In the genomic region with DNA sequence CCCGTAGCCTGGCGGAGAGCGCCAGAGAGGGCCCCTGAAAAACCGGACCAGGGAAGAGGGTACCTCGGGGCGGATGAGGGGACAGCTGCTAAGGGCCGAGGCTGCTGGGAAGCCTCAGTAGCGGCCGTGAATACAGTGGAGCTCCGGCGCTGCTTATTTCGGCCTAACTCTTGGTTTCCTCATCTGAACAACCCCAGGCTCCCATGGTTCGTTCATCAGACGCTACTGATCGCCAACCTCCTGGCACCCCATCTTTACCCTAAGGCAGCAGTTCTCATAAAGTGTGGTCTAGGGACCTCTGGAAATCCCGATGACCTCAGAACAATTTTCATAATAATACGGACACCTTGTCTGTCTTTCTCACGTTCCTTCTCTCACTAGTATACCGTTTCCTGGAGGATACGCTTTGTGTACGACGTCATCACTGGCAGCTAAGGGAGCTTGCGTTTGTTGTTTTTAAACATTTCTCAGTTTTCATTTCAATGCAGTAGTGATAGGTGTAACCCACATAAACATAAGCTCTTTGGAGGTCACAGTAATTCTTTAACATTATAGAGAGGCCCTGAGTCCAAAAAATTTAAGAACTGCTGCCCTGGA, we compare ENCODE assay signal across 8 cellular contexts. TPM values are rescaled to one million over a fixed set of nuclear protein-coding genes. Genes with fewer than 3 reads are reported as not detected.
DNase-seq lines count a peak whose midpoint lies in the region; ATAC-seq and TF ChIP-seq lines count a peak whose summit lies in the region.

No MANE protein-coding gene starts in this region.

- peaks cover 11% of the 10 kb centered on the region for H3K4me1 Mint-ChIP-seq in Caco-2 (ENCODE audit: low read depth, unreplicated experiment)
- H3K4me1 Mint-ChIP-seq in neural progenitor cell, result peaks cover 24% of the 10 kb centered on the region

- H3K9me3 Mint-ChIP-seq in Caco-2 (ENCODE audit: unreplicated experiment) (peaks cover 10% of the 10 kb centered on the region), neural progenitor cell (peaks cover 6% of the 10 kb centered on the region)

- no peaks in the 10 kb centered on the region for H3K9me3 ChIP-seq in Caco-2
- no peaks in the 10 kb centered on the region for H3K9me3 ChIP-seq in SK-N-SH
- H3K9me3 ChIP-seq in neural progenitor cell (ENCODE audit: low read depth), result no peaks in the 10 kb centered on the region

- intact Hi-C loops in Caco-2 (cut with micrococcal nuclease; ENCODE audit: unreplicated experiment), result loop anchor here (1.0 to 2.0 kb wide), 2 partner anchors 60 to 632 kb away; no protein-coding TSS in a partner anchor

- POLR2A ChIA-PET in Caco-2 (lab: Charles Lee), result no interaction called here
- POLR2A ChIA-PET in SK-N-SH (lab: Yijun Ruan, JAX), result no interaction called here

- H3K4me3 ChIP-seq in Caco-2 (ENCODE audit: low read depth, low read length) (peak overlapping the region; percentile 95), SK-N-SH (ENCODE audit: low read depth in 2 of 2, low read length in 1 of 2) (peak overlapping the region; percentile 93 to 94), neural progenitor cell (peak overlapping the region; percentile 86)

- under 1% methylated on average over 23 of the region's 23 CpGs for WGBS in SK-N-SH (ENCODE audit: low lambda C conversion rate)

- TF ChIP-seq RAD21 in SK-N-SH (IDR thresholded peaks at IDR 0.05; ENCODE audit: low read length), result no peak

- CTCF ChIA-PET in Caco-2 (lab: Charles Lee), result no interaction called here
- CTCF ChIA-PET in SK-N-SH (lab: Yijun Ruan, JAX), result no interaction called here

- peak overlapping the region; percentile 96 for H3K9ac ChIP-seq in SK-N-SH
- H3K9ac ChIP-seq in neural progenitor cell, result peak overlapping the region; percentile 92

- TF ChIP-seq CTCF in Caco-2 (IDR thresholded peaks at IDR 0.05; ENCODE audit: insufficient read depth in 1 of 2, low read depth in 1 of 2, low read length in 1 of 2, severe bottlenecking in 1 of 2, unreplicated experiment in 1 of 2) (no peak), SK-N-SH (IDR thresholded peaks at IDR 0.05) (no peak), neural progenitor cell (IDR thresholded peaks at IDR 0.05) (no peak)

- H3K27ac Mint-ChIP-seq in Caco-2 (ENCODE audit: unreplicated experiment) (peak overlapping the region; percentile 98), neural progenitor cell (peak overlapping the region; percentile 86)

- H3K4me3 Mint-ChIP-seq in Caco-2 (ENCODE audit: unreplicated experiment), result peak overlapping the region; percentile 93
- peak overlapping the region; percentile 98 for H3K4me3 Mint-ChIP-seq in neural progenitor cell

- H3K36me3 ChIP-seq in Caco-2 (ENCODE audit: control insufficient read depth, insufficient read depth, low read length) (no peaks in the 10 kb centered on the region), SK-N-SH (replicated peaks in 1 of 2; ENCODE audit: control insufficient read depth in 1 of 2, insufficient read depth in 2 of 2, low read length in 1 of 2) (no peaks in the 10 kb centered on the region), neural progenitor cell (no peaks in the 10 kb centered on the region)

- no peak for DNase-seq in Caco-2
- no peak for DNase-seq in SK-N-SH
- peak; percentile 37 to 56 for DNase-seq in erythroblast (lab: John Stamatoyannopoulos, UW)
- peak; percentile 25 for DNase-seq in neural progenitor cell (ENCODE audit: low spot score)
- DNase-seq in retina, result no peak
- no peak for DNase-seq in globus pallidus (ENCODE audit: low spot score)

- no peaks in the 10 kb centered on the region for H3K9me2 ChIP-seq in SK-N-SH

- no TSS peak for BruUV-seq in Caco-2 (replicated peaks; lab: Mats Ljungman, UMichigan)

- peaks cover 7% of the 10 kb centered on the region for H3K27me3 Mint-ChIP-seq in Caco-2 (ENCODE audit: insufficient read depth, unreplicated experiment)
- peaks cover 4% of the 10 kb centered on the region for H3K27me3 Mint-ChIP-seq in neural progenitor cell (ENCODE audit: insufficient read depth, low read depth)

- H3F3A ChIP-seq in SK-N-SH (replicated peaks; ENCODE audit: insufficient read depth) (peaks cover 14% of the 10 kb centered on the region), neural progenitor cell (ENCODE audit: low read depth) (peaks cover 21% of the 10 kb centered on the region)

- H3K27me3 ChIP-seq in Caco-2 (replicated peaks; ENCODE audit: control insufficient read depth, insufficient read depth, low read length), result no peaks in the 10 kb centered on the region
- no peaks in the 10 kb centered on the region for H3K27me3 ChIP-seq in SK-N-SH (ENCODE audit: insufficient read depth)
- no peaks in the 10 kb centered on the region for H3K27me3 ChIP-seq in neural progenitor cell

- no peaks in the 10 kb centered on the region for H3K4me1 ChIP-seq in Caco-2
- peaks cover 7 to 8% of the 10 kb centered on the region in 2 experiments; a peak in 3 of 4 replicates for H3K4me1 ChIP-seq in SK-N-SH (ENCODE audit: control insufficient read depth in 1 of 2, insufficient read depth in 2 of 2, low read depth in 1 of 2, low read length in 1 of 2)
- H3K4me1 ChIP-seq in neural progenitor cell, result peaks cover 21% of the 10 kb centered on the region

- peak; percentile 29 for ATAC-seq in GM19372 (IDR thresholded peaks at IDR 0.05; ENCODE audit: low read depth, unreplicated experiment)
- ATAC-seq in HG03354 (IDR thresholded peaks at IDR 0.05; ENCODE audit: poor library complexity, severe bottlenecking, unreplicated experiment), result peak; percentile 49

- no peak for TF ChIP-seq EP300 in SK-N-SH (IDR thresholded peaks at IDR 0.05; ENCODE audit: borderline replicate concordance in 1 of 2, low read depth in 1 of 2, low read length in 1 of 2)

- H4K20me1 ChIP-seq in SK-N-SH (ENCODE audit: insufficient read depth) (peaks cover 12% of the 10 kb centered on the region; the same call in 1 of the 2 replicates), neural progenitor cell (ENCODE audit: low read depth) (peaks cover 29% of the 10 kb centered on the region)

- peak overlapping the region; percentile 93 to 97 for H3K27ac ChIP-seq in SK-N-SH (ENCODE audit: low read depth in 2 of 2, low read length in 1 of 2)
- H3K27ac ChIP-seq in neural progenitor cell, result peak overlapping the region; percentile 97

- H3K79me2 ChIP-seq in SK-N-SH (ENCODE audit: insufficient read depth), result peaks cover 40% of the 10 kb centered on the region
- H3K79me2 ChIP-seq in neural progenitor cell (ENCODE audit: low read depth), result peaks cover 37% of the 10 kb centered on the region

- peak overlapping the region; percentile 90 for H2AFZ ChIP-seq in SK-N-SH (ENCODE audit: low read depth)
- peak overlapping the region; percentile 82 for H2AFZ ChIP-seq in neural progenitor cell (replicated peaks)

- H3K36me3 Mint-ChIP-seq in Caco-2 (ENCODE audit: insufficient read depth, unreplicated experiment) (peaks cover 10% of the 10 kb centered on the region), neural progenitor cell (no peaks in the 10 kb centered on the region)

- TF ChIP-seq POLR2A in erythroblast (IDR thresholded peaks at IDR 0.05; ENCODE audit: low read length), result no peak

- H3K4me2 ChIP-seq in SK-N-SH, result peak overlapping the region; percentile 94
- H3K4me2 ChIP-seq in neural progenitor cell, result peak overlapping the region; percentile 87

TF ChIP-seq in SK-N-SH, 30 proteins besides CTCF, POLR2A, EP300 and RAD21:
- TF ChIP-seq RXRA (IDR thresholded peaks at IDR 0.05; ENCODE audit: borderline replicate concordance, low read depth), result no peak
- peak; percentile 64; the same call in 1 of the 2 replicates for TF ChIP-seq SIN3A (IDR thresholded peaks at IDR 0.05; ENCODE audit: borderline replicate concordance, low read depth, low read length)

RNA-seq across cellular contexts. Expression of a gene that starts 0.7 kb away (rescaled TPM):
- 12.7 and 14.5 TPM in 2 replicates for total RNA-seq in Caco-2 (2022)
- polyA plus RNA-seq in SK-N-SH (2012; rRNA removed), result 10.5 and 14.8 TPM in 2 replicates
- polyA plus RNA-seq in SK-N-SH (2012; cell fraction: cytosol; rRNA removed), result 15.3 and 18.5 TPM in 2 replicates
- 8.0 and 14.2 TPM in 2 replicates for polyA plus RNA-seq in SK-N-SH (2012; cell fraction: nucleus; rRNA removed)
- total RNA-seq in neural progenitor cell (ENCODE audit: low replicate concordance), result 49.6 and 67.3 TPM in 2 replicates

RNA-seq across cellular contexts. Expression of a gene that starts 59.5 kb away (rescaled TPM):
- total RNA-seq in Caco-2 (2022), result 1.7 and 2.4 TPM in 2 replicates
- polyA plus RNA-seq in SK-N-SH (2012; rRNA removed), result 0.15 and 0.16 TPM in 2 replicates
- 0.12 TPM in 2 replicates for polyA plus RNA-seq in SK-N-SH (2012; cell fraction: cytosol; rRNA removed)
- 0.36 and 0.38 TPM in 2 replicates for polyA plus RNA-seq in SK-N-SH (2012; cell fraction: nucleus; rRNA removed)
- total RNA-seq in neural progenitor cell (ENCODE audit: low replicate concordance), result 0.40 TPM in 1 of 2 replicates, not detected in the other

Comparison
In these comparisons a context has a peak if more than half of its experiments do, and no peak if none do; other contexts are left out.
1. DNase-seq: peak in erythroblast (2 of 2) and neural progenitor cell (single experiment); none in Caco-2 (0 of 2), SK-N-SH (single experiment), retina (single experiment) and globus pallidus (single experiment).
2. Peak in every context shown above with its lines, with median percentiles within 50 percentile points of each other: H3K4me3 ChIP-seq.